In genomic region chr16:11783319-11784047, GRCh38 we compare ENCODE assay signal across 8 cellular contexts. TPM values are rescaled to one million over a fixed set of nuclear protein-coding genes. Genes with fewer than 3 reads are reported as not detected.
DNase-seq lines count a peak whose midpoint lies in the region; ATAC-seq and TF ChIP-seq lines count a peak whose summit lies in the region.

No MANE protein-coding gene starts in this region.

- H3F3A ChIP-seq in smooth muscle cell (ENCODE audit: low read depth) = peaks cover 3% of the 10 kb centered on the region

- peak overlapping the region; percentile 76 for H3K4me2 ChIP-seq in smooth muscle cell

- H3K4me3 ChIP-seq in smooth muscle cell = no peak overlapping the region

- H3K9ac ChIP-seq in smooth muscle cell (ENCODE audit: low read depth) = no peak overlapping the region

- H3K36me3 ChIP-seq in smooth muscle cell (ENCODE audit: low read depth) = no peaks in the 10 kb centered on the region

- peak overlapping the region; percentile 99 for H3K27ac Mint-ChIP-seq in activated T-cell treated with anti-CD3 and anti-CD28 coated beads, Interleukin-2, amount 50 U/mL, for 72 hours

- H2AFZ ChIP-seq in smooth muscle cell (ENCODE audit: low read depth) = no peak overlapping the region

- peaks cover 8% of the 10 kb centered on the region for H3K4me1 ChIP-seq in smooth muscle cell (ENCODE audit: low read depth)

- peaks cover 2 to 20% of the 10 kb centered on the region in 2 donors for H3K36me3 Mint-ChIP-seq in activated T-cell treated with anti-CD3 and anti-CD28 coated beads, Interleukin-2, amount 50 U/mL, for 72 hours (ENCODE audit: insufficient read depth in 2 of 2)

- in situ Hi-C loops in KBM-7 (cut with MboI; ENCODE audit: low pct_unique_long_range_greater_than_20kb, low sequenced_read_pairs) = no loop called here

- no peak for TF ChIP-seq CTCF in smooth muscle cell (IDR thresholded peaks at IDR 0.05; ENCODE audit: borderline replicate concordance, insufficient read depth, poor library complexity, severe bottlenecking)

- H4K20me1 ChIP-seq in smooth muscle cell (ENCODE audit: low read depth) = peaks cover 79% of the 10 kb centered on the region

- ATAC-seq in GM19468 (IDR thresholded peaks at IDR 0.05; ENCODE audit: extremely low read depth, unreplicated experiment) = peak; percentile 29
- peak; percentile 83 to 87 for ATAC-seq in activated T-cell treated with anti-CD3 and anti-CD28 coated beads, Interleukin-2, amount 50 U/mL, for 72 hours (replicated peaks in 1 of 2)

- H3K4me1 Mint-ChIP-seq in activated T-cell treated with anti-CD3 and anti-CD28 coated beads, Interleukin-2, amount 50 U/mL, for 72 hours (ENCODE audit: low read depth) = peaks cover 71% of the 10 kb centered on the region

- H3K9me3 ChIP-seq in smooth muscle cell (replicated peaks; ENCODE audit: low read depth) = no peaks in the 10 kb centered on the region

- H3K27ac ChIP-seq in smooth muscle cell (ENCODE audit: low read depth) = peak overlapping the region; percentile 90

- peaks cover 86% of the 10 kb centered on the region for H3K79me2 ChIP-seq in smooth muscle cell (ENCODE audit: low read depth)

- H3K27me3 ChIP-seq in smooth muscle cell (ENCODE audit: low read depth) = no peaks in the 10 kb centered on the region

- peak overlapping the region; percentile 92 to 95 for H3K4me3 Mint-ChIP-seq in activated T-cell treated with anti-CD3 and anti-CD28 coated beads, Interleukin-2, amount 50 U/mL, for 72 hours

- H3K27me3 Mint-ChIP-seq in activated T-cell treated with anti-CD3 and anti-CD28 coated beads, Interleukin-2, amount 50 U/mL, for 72 hours (ENCODE audit: low read depth) = no peaks in the 10 kb centered on the region

- no peaks in the 10 kb centered on the region for H3K9me3 Mint-ChIP-seq in activated T-cell treated with anti-CD3 and anti-CD28 coated beads, Interleukin-2, amount 50 U/mL, for 72 hours

- DNase-seq in COLO829 (ENCODE audit: low spot score) (peak; percentile 73), KBM-7 (peak; percentile 62), glomerular endothelial cell (ENCODE audit: extremely low read depth, low read depth, low spot score) (peak; percentile 55), smooth muscle cell (lab: John Stamatoyannopoulos, UW; ENCODE audit: unreplicated experiment) (no peak), putamen (ENCODE audit: low spot score) (no peak), NCI-H187 (lab: John Stamatoyannopoulos, UW) (no peak)
- DNase-seq in activated T-cell treated with anti-CD3 and anti-CD28 coated beads, Interleukin-2, amount 50 U/mL, for 72 hours = peak; percentile 55 to 71

- 46% methylated on average over 5 of the region's 5 CpGs for WGBS in smooth muscle cell (ENCODE audit: low lambda C conversion rate)

RNA-seq across cellular contexts. Expression of gene ZC3H7A, which starts 13.6 kb away (rescaled TPM):
- total RNA-seq in activated T-cell treated with anti-CD3 and anti-CD28 coated beads, Interleukin-2, amount 50 U/mL, for 72 hours = 100 to 1,000 TPM in 1 of 2 donors, 10 to 100 TPM in 1; 96.3 to 105 TPM
- total RNA-seq in glomerular endothelial cell (31.5 and 62.1 TPM in 2 replicates), smooth muscle cell (38.6 and 43.4 TPM in 2 replicates)
- 31.3 and 37.3 TPM in 2 replicates for polyA plus RNA-seq in smooth muscle cell

RNA-seq across cellular contexts. Expression of gene TXNDC11, which starts 40.8 kb away (rescaled TPM):
- total RNA-seq in activated T-cell treated with anti-CD3 and anti-CD28 coated beads, Interleukin-2, amount 50 U/mL, for 72 hours = 10 to 100 TPM; 34.7 to 41.5 TPM
- total RNA-seq in glomerular endothelial cell (52.5 and 53.4 TPM in 2 replicates), smooth muscle cell (30.8 and 31.1 TPM in 2 replicates)
- polyA plus RNA-seq in smooth muscle cell = 27.3 and 27.9 TPM in 2 replicates

Comparison
In these comparisons a context has a peak if more than half of its experiments do, and no peak if none do; other contexts are left out.
1. DNase-seq: peak in COLO829 (single experiment), KBM-7 (single experiment), activated T-cell treated with anti-CD3 and anti-CD28 coated beads, Interleukin-2, amount 50 U/mL, for 72 hours (2 of 2) and glomerular endothelial cell (single experiment); none in smooth muscle cell (single experiment), putamen (single experiment) and NCI-H187 (0 of 2).